Comparison of ENCODE assay signal across 29 cellular contexts in genomic region chr7:134210227-134210626, GRCh38.
"Had no signal": no experiment of that assay in that cellular context is flagged by ENCODE, and none has a peak within 500 bp of the region (broad histone marks: within the 10 kb centered on the region; RNA-seq: fewer than 3 reads in every experiment).

No MANE protein-coding gene starts in this region.

- DNase-seq: stimulated activated CD4-positive, alpha-beta T cell treated with anti-CD3 and anti-CD28 coated beads, Interleukin-2, amount 100 ng/mL, for 48 hours; stimulated activated CD4-positive, alpha-beta T cell treated with anti-CD3 and anti-CD28 coated beads, Interleukin-4, amount 100 ng/mL, for 1 hour; stimulated activated CD4-positive, alpha-beta T cell treated with anti-CD3 and anti-CD28 coated beads, Interleukin-4, amount 100 ng/mL, for 24 hours; stimulated activated CD4-positive, alpha-beta T cell treated with anti-CD3 and anti-CD28 coated beads, Interleukin-4, amount 100 ng/mL, for 4 hours; stimulated activated CD8-positive, alpha-beta memory T cell treated with anti-CD3 and anti-CD28 coated beads, Interleukin-4, amount 100 ng/mL, for 48 hours; stimulated activated naive B cell treated with anti-CD40 and anti-IgM and Interleukin-4, amounts not matched to agents 10 μg/mL and 1 μg/mL and 100 μg/mL, for 72 hours; stimulated activated naive CD4-positive, alpha-beta T cell; stimulated activated naive CD4-positive, alpha-beta T cell treated with Interleukin-2 at 50 U/mL for 16 hours; stimulated activated naive CD8-positive, alpha-beta T cell treated with anti-CD3 and anti-CD28 coated beads, Interleukin-15, amount 100 ng/mL, for 72 hours; stimulated activated naive CD8-positive, alpha-beta T cell treated with anti-CD3 and anti-CD28 coated beads, Interleukin-15, Interleukin-2, amounts not matched to agents 100 U/mL and 50 U/mL, for 24 hours; stomach; substantia nigra; testis; thyroid gland; tibial artery; transverse colon; trophoblast cell; upper lobe of left lung; upper lobe of right lung; uterus had no signal

- H3K4me1 Mint-ChIP-seq: stimulated activated effector memory CD8-positive, alpha-beta T cell treated with anti-CD3 and anti-CD28 coated beads, Interleukin-12 subunit alpha, Interleukin-12 subunit beta, amount 100 ng/mL, for 72 hours; stimulated activated memory B cell treated with anti-CD40 and anti-IgM and Interleukin-4, amounts not matched to agents 10 μg/mL and 1 μg/mL and 100 μg/mL, for 72 hours; stimulated activated naive B cell treated with anti-CD40 and anti-IgM and Interleukin-4, amounts not matched to agents 10 μg/mL and 1 μg/mL and 100 μg/mL, for 72 hours; stimulated activated naive CD8-positive, alpha-beta T cell treated with anti-CD3 and anti-CD28 coated beads, Interleukin-15, amount 100 ng/mL, for 72 hours had no signal

- H3K36me3 Mint-ChIP-seq: stimulated activated effector memory CD8-positive, alpha-beta T cell treated with anti-CD3 and anti-CD28 coated beads, Interleukin-12 subunit alpha, Interleukin-12 subunit beta, amount 100 ng/mL, for 72 hours; stimulated activated memory B cell treated with anti-CD40 and anti-IgM and Interleukin-4, amounts not matched to agents 10 μg/mL and 1 μg/mL and 100 μg/mL, for 72 hours; stimulated activated naive B cell treated with anti-CD40 and anti-IgM and Interleukin-4, amounts not matched to agents 10 μg/mL and 1 μg/mL and 100 μg/mL, for 72 hours; type B pancreatic cell had no signal

- H3K27me3 ChIP-seq: stomach, suprapubic skin, testis, thyroid gland, tibial artery, tibial nerve, transverse colon, upper lobe of left lung, upper lobe of right lung, uterus, vagina had no signal

- H3K9me3 Mint-ChIP-seq: stimulated activated effector memory CD8-positive, alpha-beta T cell treated with anti-CD3 and anti-CD28 coated beads, Interleukin-12 subunit alpha, Interleukin-12 subunit beta, amount 100 ng/mL, for 72 hours; stimulated activated memory B cell treated with anti-CD40 and anti-IgM and Interleukin-4, amounts not matched to agents 10 μg/mL and 1 μg/mL and 100 μg/mL, for 72 hours; stimulated activated naive B cell treated with anti-CD40 and anti-IgM and Interleukin-4, amounts not matched to agents 10 μg/mL and 1 μg/mL and 100 μg/mL, for 72 hours; stimulated activated naive CD8-positive, alpha-beta T cell treated with anti-CD3 and anti-CD28 coated beads, Interleukin-15, amount 100 ng/mL, for 72 hours; stimulated activated naive CD8-positive, alpha-beta T cell treated with anti-CD3 and anti-CD28 coated beads, Interleukin-15, Interleukin-2, amounts not matched to agents 100 ng/mL and 50 ng/mL, for 24 hours; type B pancreatic cell had no signal

- H3K27ac ChIP-seq: stomach, suprapubic skin, testis, thoracic aorta, thyroid gland, tibial artery, tibial nerve, transverse colon, upper lobe of left lung, upper lobe of right lung, uterus, vagina had no signal

- H3K4me1 ChIP-seq: stomach, suprapubic skin, testis, thyroid gland, tibial artery, tibial nerve, transverse colon, upper lobe of left lung, upper lobe of right lung, uterus, vagina had no signal

- H3K4me3 Mint-ChIP-seq: stimulated activated effector memory CD8-positive, alpha-beta T cell treated with anti-CD3 and anti-CD28 coated beads, Interleukin-12 subunit alpha, Interleukin-12 subunit beta, amount 100 ng/mL, for 72 hours; stimulated activated memory B cell treated with anti-CD40 and anti-IgM and Interleukin-4, amounts not matched to agents 10 μg/mL and 1 μg/mL and 100 μg/mL, for 72 hours; stimulated activated naive B cell treated with anti-CD40 and anti-IgM and Interleukin-4, amounts not matched to agents 10 μg/mL and 1 μg/mL and 100 μg/mL, for 72 hours; stimulated activated naive CD8-positive, alpha-beta T cell treated with anti-CD3 and anti-CD28 coated beads, Interleukin-15, amount 100 ng/mL, for 72 hours; stimulated activated naive CD8-positive, alpha-beta T cell treated with anti-CD3 and anti-CD28 coated beads, Interleukin-15, Interleukin-2, amounts not matched to agents 100 ng/mL and 50 ng/mL, for 24 hours; type B pancreatic cell had no signal

- H3K36me3 ChIP-seq: stomach, suprapubic skin, thoracic aorta, thyroid gland, tibial artery, tibial nerve, transverse colon, upper lobe of left lung, upper lobe of right lung, uterus, vagina had no signal

- H3K9me3 ChIP-seq: stomach, suprapubic skin, testis, thoracic aorta, thyroid gland, tibial artery, tibial nerve, transverse colon, upper lobe of left lung, upper lobe of right lung, uterus, vagina had no signal

- H3K27me3 Mint-ChIP-seq: type B pancreatic cell had no signal

- H3K4me3 ChIP-seq: stomach, suprapubic skin, testis, thoracic aorta, thyroid gland, tibial artery, tibial nerve, transverse colon, upper lobe of left lung, upper lobe of right lung, uterus, vagina had no signal

- H3K27ac Mint-ChIP-seq: stimulated activated effector memory CD8-positive, alpha-beta T cell treated with anti-CD3 and anti-CD28 coated beads, Interleukin-12 subunit alpha, Interleukin-12 subunit beta, amount 100 ng/mL, for 72 hours; stimulated activated memory B cell treated with anti-CD40 and anti-IgM and Interleukin-4, amounts not matched to agents 10 μg/mL and 1 μg/mL and 100 μg/mL, for 72 hours; stimulated activated naive B cell treated with anti-CD40 and anti-IgM and Interleukin-4, amounts not matched to agents 10 μg/mL and 1 μg/mL and 100 μg/mL, for 72 hours; stimulated activated naive CD8-positive, alpha-beta T cell treated with anti-CD3 and anti-CD28 coated beads, Interleukin-15, Interleukin-2, amounts not matched to agents 100 ng/mL and 50 ng/mL, for 24 hours; type B pancreatic cell had no signal

- FAIRE-seq: urothelium cell line had no signal

- ATAC-seq: upper lobe of right lung had no signal
